ENCODE assay signal across 1 cellular context in genomic region chr14:50222061-50222613, GRCh38.
TF ChIP-seq lines count a peak whose summit lies in the region.

No MANE protein-coding gene starts in this region.

TF ChIP-seq in GM12878, 131 proteins besides CTCF, POLR2A, EP300 and RAD21 (continued from another document):
- TF ChIP-seq, protein P1, sequence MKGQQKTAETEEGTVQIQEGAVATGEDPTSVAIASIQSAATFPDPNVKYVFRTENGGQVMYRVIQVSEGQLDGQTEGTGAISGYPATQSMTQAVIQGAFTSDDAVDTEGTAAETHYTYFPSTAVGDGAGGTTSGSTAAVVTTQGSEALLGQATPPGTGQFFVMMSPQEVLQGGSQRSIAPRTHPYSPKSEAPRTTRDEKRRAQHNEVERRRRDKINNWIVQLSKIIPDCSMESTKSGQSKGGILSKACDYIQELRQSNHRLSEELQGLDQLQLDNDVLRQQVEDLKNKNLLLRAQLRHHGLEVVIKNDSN (IDR thresholded peaks at IDR 0.05; ENCODE audit: borderline replicate concordance, extremely low read length, insufficient read depth, low read depth, low read length): no peak
- TF ChIP-seq WRNIP1 (IDR thresholded peaks at IDR 0.05; ENCODE audit: borderline replicate concordance, low read depth, low read length) (no peak), MYC (IDR thresholded peaks at IDR 0.05; ENCODE audit: insufficient read depth, insufficient read length, insufficient replicate concordance, low read length, severe bottlenecking) (no peak), IRF5 (IDR thresholded peaks at IDR 0.05; ENCODE audit: borderline replicate concordance) (no peak), BRCA1 (IDR thresholded peaks at IDR 0.05; ENCODE audit: low read depth, low read length) (no peak), ZSCAN29 (IDR thresholded peaks at IDR 0.05) (no peak), TCF3 (IDR thresholded peaks at IDR 0.05; ENCODE audit: borderline replicate concordance, insufficient read depth, low read depth, low read length) (no peak), ZNF274 (IDR thresholded peaks at IDR 0.05; ENCODE audit: insufficient read depth, insufficient read length) (no peak)
- TF ChIP-seq, protein P2, sequence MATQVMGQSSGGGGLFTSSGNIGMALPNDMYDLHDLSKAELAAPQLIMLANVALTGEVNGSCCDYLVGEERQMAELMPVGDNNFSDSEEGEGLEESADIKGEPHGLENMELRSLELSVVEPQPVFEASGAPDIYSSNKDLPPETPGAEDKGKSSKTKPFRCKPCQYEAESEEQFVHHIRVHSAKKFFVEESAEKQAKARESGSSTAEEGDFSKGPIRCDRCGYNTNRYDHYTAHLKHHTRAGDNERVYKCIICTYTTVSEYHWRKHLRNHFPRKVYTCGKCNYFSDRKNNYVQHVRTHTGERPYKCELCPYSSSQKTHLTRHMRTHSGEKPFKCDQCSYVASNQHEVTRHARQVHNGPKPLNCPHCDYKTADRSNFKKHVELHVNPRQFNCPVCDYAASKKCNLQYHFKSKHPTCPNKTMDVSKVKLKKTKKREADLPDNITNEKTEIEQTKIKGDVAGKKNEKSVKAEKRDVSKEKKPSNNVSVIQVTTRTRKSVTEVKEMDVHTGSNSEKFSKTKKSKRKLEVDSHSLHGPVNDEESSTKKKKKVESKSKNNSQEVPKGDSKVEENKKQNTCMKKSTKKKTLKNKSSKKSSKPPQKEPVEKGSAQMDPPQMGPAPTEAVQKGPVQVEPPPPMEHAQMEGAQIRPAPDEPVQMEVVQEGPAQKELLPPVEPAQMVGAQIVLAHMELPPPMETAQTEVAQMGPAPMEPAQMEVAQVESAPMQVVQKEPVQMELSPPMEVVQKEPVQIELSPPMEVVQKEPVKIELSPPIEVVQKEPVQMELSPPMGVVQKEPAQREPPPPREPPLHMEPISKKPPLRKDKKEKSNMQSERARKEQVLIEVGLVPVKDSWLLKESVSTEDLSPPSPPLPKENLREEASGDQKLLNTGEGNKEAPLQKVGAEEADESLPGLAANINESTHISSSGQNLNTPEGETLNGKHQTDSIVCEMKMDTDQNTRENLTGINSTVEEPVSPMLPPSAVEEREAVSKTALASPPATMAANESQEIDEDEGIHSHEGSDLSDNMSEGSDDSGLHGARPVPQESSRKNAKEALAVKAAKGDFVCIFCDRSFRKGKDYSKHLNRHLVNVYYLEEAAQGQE (IDR thresholded peaks at IDR 0.05; ENCODE audit: low read depth, low read length): no peak
- TF ChIP-seq, protein P3, sequence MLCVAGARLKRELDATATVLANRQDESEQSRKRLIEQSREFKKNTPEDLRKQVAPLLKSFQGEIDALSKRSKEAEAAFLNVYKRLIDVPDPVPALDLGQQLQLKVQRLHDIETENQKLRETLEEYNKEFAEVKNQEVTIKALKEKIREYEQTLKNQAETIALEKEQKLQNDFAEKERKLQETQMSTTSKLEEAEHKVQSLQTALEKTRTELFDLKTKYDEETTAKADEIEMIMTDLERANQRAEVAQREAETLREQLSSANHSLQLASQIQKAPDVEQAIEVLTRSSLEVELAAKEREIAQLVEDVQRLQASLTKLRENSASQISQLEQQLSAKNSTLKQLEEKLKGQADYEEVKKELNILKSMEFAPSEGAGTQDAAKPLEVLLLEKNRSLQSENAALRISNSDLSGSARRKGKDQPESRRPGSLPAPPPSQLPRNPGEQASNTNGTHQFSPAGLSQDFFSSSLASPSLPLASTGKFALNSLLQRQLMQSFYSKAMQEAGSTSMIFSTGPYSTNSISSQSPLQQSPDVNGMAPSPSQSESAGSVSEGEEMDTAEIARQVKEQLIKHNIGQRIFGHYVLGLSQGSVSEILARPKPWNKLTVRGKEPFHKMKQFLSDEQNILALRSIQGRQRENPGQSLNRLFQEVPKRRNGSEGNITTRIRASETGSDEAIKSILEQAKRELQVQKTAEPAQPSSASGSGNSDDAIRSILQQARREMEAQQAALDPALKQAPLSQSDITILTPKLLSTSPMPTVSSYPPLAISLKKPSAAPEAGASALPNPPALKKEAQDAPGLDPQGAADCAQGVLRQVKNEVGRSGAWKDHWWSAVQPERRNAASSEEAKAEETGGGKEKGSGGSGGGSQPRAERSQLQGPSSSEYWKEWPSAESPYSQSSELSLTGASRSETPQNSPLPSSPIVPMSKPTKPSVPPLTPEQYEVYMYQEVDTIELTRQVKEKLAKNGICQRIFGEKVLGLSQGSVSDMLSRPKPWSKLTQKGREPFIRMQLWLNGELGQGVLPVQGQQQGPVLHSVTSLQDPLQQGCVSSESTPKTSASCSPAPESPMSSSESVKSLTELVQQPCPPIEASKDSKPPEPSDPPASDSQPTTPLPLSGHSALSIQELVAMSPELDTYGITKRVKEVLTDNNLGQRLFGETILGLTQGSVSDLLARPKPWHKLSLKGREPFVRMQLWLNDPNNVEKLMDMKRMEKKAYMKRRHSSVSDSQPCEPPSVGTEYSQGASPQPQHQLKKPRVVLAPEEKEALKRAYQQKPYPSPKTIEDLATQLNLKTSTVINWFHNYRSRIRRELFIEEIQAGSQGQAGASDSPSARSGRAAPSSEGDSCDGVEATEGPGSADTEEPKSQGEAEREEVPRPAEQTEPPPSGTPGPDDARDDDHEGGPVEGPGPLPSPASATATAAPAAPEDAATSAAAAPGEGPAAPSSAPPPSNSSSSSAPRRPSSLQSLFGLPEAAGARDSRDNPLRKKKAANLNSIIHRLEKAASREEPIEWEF (IDR thresholded peaks at IDR 0.05; ENCODE audit: insufficient replicate concordance, low read depth, low read length): no peak
- TF ChIP-seq, protein P4, sequence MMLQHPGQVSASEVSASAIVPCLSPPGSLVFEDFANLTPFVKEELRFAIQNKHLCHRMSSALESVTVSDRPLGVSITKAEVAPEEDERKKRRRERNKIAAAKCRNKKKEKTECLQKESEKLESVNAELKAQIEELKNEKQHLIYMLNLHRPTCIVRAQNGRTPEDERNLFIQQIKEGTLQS (IDR thresholded peaks at IDR 0.05; ENCODE audit: borderline replicate concordance, extremely low read depth, low read depth, low read length): no peak
- TF ChIP-seq, protein P5, sequence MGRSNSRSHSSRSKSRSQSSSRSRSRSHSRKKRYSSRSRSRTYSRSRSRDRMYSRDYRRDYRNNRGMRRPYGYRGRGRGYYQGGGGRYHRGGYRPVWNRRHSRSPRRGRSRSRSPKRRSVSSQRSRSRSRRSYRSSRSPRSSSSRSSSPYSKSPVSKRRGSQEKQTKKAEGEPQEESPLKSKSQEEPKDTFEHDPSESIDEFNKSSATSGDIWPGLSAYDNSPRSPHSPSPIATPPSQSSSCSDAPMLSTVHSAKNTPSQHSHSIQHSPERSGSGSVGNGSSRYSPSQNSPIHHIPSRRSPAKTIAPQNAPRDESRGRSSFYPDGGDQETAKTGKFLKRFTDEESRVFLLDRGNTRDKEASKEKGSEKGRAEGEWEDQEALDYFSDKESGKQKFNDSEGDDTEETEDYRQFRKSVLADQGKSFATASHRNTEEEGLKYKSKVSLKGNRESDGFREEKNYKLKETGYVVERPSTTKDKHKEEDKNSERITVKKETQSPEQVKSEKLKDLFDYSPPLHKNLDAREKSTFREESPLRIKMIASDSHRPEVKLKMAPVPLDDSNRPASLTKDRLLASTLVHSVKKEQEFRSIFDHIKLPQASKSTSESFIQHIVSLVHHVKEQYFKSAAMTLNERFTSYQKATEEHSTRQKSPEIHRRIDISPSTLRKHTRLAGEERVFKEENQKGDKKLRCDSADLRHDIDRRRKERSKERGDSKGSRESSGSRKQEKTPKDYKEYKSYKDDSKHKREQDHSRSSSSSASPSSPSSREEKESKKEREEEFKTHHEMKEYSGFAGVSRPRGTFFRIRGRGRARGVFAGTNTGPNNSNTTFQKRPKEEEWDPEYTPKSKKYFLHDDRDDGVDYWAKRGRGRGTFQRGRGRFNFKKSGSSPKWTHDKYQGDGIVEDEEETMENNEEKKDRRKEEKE (IDR thresholded peaks at IDR 0.05): no peak
